In genomic region chr15:81292516-81293001, GRCh38 we compare ENCODE assay signal across 9 cellular contexts.
DNase-seq lines count a peak whose midpoint lies in the region; ATAC-seq lines count a peak whose summit lies in the region.
"Had no signal": no experiment of that assay in that cellular context is flagged by ENCODE, and none has a peak within 500 bp of the region (broad histone marks: within the 10 kb centered on the region; RNA-seq: fewer than 3 reads in every experiment).

No MANE protein-coding gene starts in this region.

- DNase-seq in stimulated activated CD4-positive, alpha-beta T cell treated with anti-CD3 and anti-CD28 coated beads, Interleukin-12 subunit alpha, Interleukin-12 subunit beta, amount 100 ng/mL, for 4 hours: peak; percentile 44
- no peak for DNase-seq in stimulated activated CD4-positive, alpha-beta T cell treated with anti-CD3 and anti-CD28 coated beads, Interleukin-2, amount 100 ng/mL, for 48 hours
- DNase-seq in NCI-H1092 (lab: John Stamatoyannopoulos, UW) (no peak), activated gamma-delta T cell treated with Interleukin-2 at 50 U/mL for 16 hours (no peak), inferior parietal cortex (ENCODE audit: extremely low spot score) (no peak)

- H3K27ac Mint-ChIP-seq in activated naive CD4-positive, alpha-beta T cell treated with anti-CD3 and anti-CD28 coated beads, Interleukin-2, amount 50 U/mL, for 24 hours: peak overlapping the region; percentile 89

- H3K27me3 Mint-ChIP-seq in activated naive CD4-positive, alpha-beta T cell treated with anti-CD3 and anti-CD28 coated beads, Interleukin-2, amount 50 U/mL, for 24 hours: no peaks in the 10 kb centered on the region

- peaks cover 4% of the 10 kb centered on the region for H3K9me3 Mint-ChIP-seq in activated naive CD4-positive, alpha-beta T cell treated with anti-CD3 and anti-CD28 coated beads, Interleukin-2, amount 50 U/mL, for 24 hours

- H3K36me3 Mint-ChIP-seq in activated naive CD4-positive, alpha-beta T cell treated with anti-CD3 and anti-CD28 coated beads, Interleukin-2, amount 50 U/mL, for 24 hours: peaks cover 5% of the 10 kb centered on the region

- peak; percentile 33 for ATAC-seq in HG03196 (IDR thresholded peaks at IDR 0.05; ENCODE audit: unreplicated experiment)
- ATAC-seq in GM19324 (IDR thresholded peaks at IDR 0.05; ENCODE audit: low FRiP score, unreplicated experiment): no peak
- ATAC-seq: Panc1 had no signal

- H3K4me3 Mint-ChIP-seq in activated naive CD4-positive, alpha-beta T cell treated with anti-CD3 and anti-CD28 coated beads, Interleukin-2, amount 50 U/mL, for 24 hours: peak overlapping the region; percentile 95

- peaks cover 96% of the 10 kb centered on the region for H3K4me1 Mint-ChIP-seq in activated naive CD4-positive, alpha-beta T cell treated with anti-CD3 and anti-CD28 coated beads, Interleukin-2, amount 50 U/mL, for 24 hours
